In the genomic region with DNA sequence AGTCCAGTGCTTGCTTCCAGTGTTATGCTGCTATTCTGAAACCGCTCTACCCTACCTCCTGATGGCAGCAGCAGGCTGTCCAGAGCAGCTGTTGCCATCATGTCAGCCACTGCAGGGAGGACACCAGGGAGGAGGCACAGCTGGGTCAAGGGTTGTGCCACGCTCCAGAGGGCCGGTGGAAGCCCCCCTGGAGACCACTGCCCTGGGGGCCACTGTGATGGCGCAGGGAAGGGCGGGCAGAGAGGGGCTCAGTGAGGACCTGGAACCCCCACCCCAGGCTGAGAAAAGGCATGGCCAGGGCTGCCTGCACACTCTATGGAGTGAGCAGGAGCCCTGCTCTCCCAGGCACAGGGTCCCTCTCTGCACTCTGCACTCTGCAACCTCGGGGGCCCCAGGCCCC, we compare ENCODE assay signal across 15 cellular contexts.
"Had no signal": no experiment of that assay in that cellular context is flagged by ENCODE, and none has a peak within 500 bp of the region (broad histone marks: within the 10 kb centered on the region; RNA-seq: fewer than 3 reads in every experiment).

No MANE protein-coding gene starts in this region.

- H3K4me1 ChIP-seq: body of pancreas, sigmoid colon, stomach, thyroid gland, uterus had no signal

- H3K27me3 Mint-ChIP-seq: activated CD4-positive, alpha-beta T cell treated with anti-CD3 and anti-CD28 coated beads, Interleukin-2, amount 10 ng/mL, durations not matched to agents 7 days and 5 days; memory B cell had no signal

- H3K27ac Mint-ChIP-seq: activated CD4-positive, alpha-beta T cell treated with anti-CD3 and anti-CD28 coated beads, Interleukin-2, amount 10 ng/mL, durations not matched to agents 7 days and 5 days; immature natural killer cell; memory B cell had no signal

- H3K4me1 Mint-ChIP-seq: activated CD4-positive, alpha-beta T cell treated with anti-CD3 and anti-CD28 coated beads, Interleukin-2, amount 10 ng/mL, durations not matched to agents 7 days and 5 days; immature natural killer cell; memory B cell had no signal

- H3K27ac ChIP-seq: body of pancreas, hepatocyte, sigmoid colon, stomach, thyroid gland, uterus had no signal

- H3K36me3 ChIP-seq: sigmoid colon, stomach, thyroid gland, uterus had no signal

- H3K9me3 ChIP-seq: body of pancreas, sigmoid colon, thyroid gland, uterus had no signal

- DNase-seq: activated CD4-positive, alpha-beta T cell treated with anti-CD3 and anti-CD28 coated beads, Interleukin-2, amount 10 ng/mL, durations not matched to agents 7 days and 5 days; activated CD4-positive, CD25-positive, alpha-beta regulatory T cell; activated naive CD4-positive, alpha-beta T cell treated with anti-CD3 and anti-CD28 coated beads, Interleukin-2, amount 50 U/mL, for 16 hours; body of pancreas; central memory CD4-positive, alpha-beta T cell; cortex of kidney; effector CD8-positive, alpha-beta T cell; immature natural killer cell; sigmoid colon; stimulated activated CD4-positive, alpha-beta T cell treated with anti-CD3 and anti-CD28 coated beads, Interleukin-2, amount 100 ng/mL, for 24 hours; stomach; thyroid gland; uterus had no signal

- H3K4me3 Mint-ChIP-seq: activated CD4-positive, alpha-beta T cell treated with anti-CD3 and anti-CD28 coated beads, Interleukin-2, amount 10 ng/mL, durations not matched to agents 7 days and 5 days; immature natural killer cell; memory B cell had no signal

- ATAC-seq: body of pancreas had no signal

- H3K36me3 Mint-ChIP-seq: immature natural killer cell, memory B cell had no signal

- H3K4me3 ChIP-seq: body of pancreas, hepatocyte, sigmoid colon, stomach, thyroid gland, uterus had no signal

- H3K27me3 ChIP-seq: body of pancreas, hepatocyte, sigmoid colon, stomach, thyroid gland, uterus had no signal
